ENCODE assay signal across 8 cellular contexts in genomic region chr6:5246141-5246869, GRCh38.
"Had no signal": no experiment of that assay in that cellular context is flagged by ENCODE, and none has a peak within 500 bp of the region (broad histone marks: within the 10 kb centered on the region; RNA-seq: fewer than 3 reads in every experiment).

No MANE protein-coding gene starts in this region.

- H3K9me3 ChIP-seq: left ventricle myocardium inferior, ovary, upper lobe of left lung had no signal

- H3K27me3 ChIP-seq: heart right ventricle, ovary, upper lobe of left lung had no signal

- H3K27ac ChIP-seq: heart right ventricle, left ventricle myocardium inferior, ovary, upper lobe of left lung had no signal

- H3K36me3 ChIP-seq: ovary, upper lobe of left lung had no signal

- H3K4me3 ChIP-seq: heart right ventricle, left ventricle myocardium inferior, ovary, upper lobe of left lung had no signal

- H3K4me1 ChIP-seq: heart right ventricle, left ventricle myocardium inferior had no signal

- DNase-seq: activated naive CD8-positive, alpha-beta T cell treated with anti-CD3 and anti-CD28 coated beads for 36 hours; heart right ventricle; islet precursor cell; left ventricle myocardium inferior; ovary; stimulated activated CD4-positive, alpha-beta T cell treated with anti-CD3 and anti-CD28 coated beads, Interleukin-4, amount 100 ng/mL, for 1 hour; stimulated activated CD8-positive, alpha-beta memory T cell treated with anti-CD3 and anti-CD28 coated beads, Interleukin-4, amount 100 ng/mL, for 48 hours; upper lobe of left lung had no signal
